ENCODE assay signal across 1 cellular context in genomic region chr11:63567044-63567840, GRCh38.
TF ChIP-seq lines count a peak whose summit lies in the region.

No MANE protein-coding gene starts in this region.

TF ChIP-seq in K562, 482 proteins besides CTCF, POLR2A, EP300 and RAD21 (continued from another document and continues in another):
- TF ChIP-seq ATF4 (CRISPR knock-in tag; IDR thresholded peaks at IDR 0.05) (no peak), ZNF445 (CRISPR knock-in tag; IDR thresholded peaks at IDR 0.05; ENCODE audit: low read depth) (peak; percentile 74; the same call in 1 of the 2 replicates), ZC3H11A (IDR thresholded peaks at IDR 0.05; ENCODE audit: low read depth, low read length) (no peak), HNRNPLL (IDR thresholded peaks at IDR 0.05; ENCODE audit: low read depth, low read length, poor library complexity, severe bottlenecking) (no peak), EP400 (IDR thresholded peaks at IDR 0.05) (peak; percentile 51), CTBP1 (IDR thresholded peaks at IDR 0.05; ENCODE audit: borderline replicate concordance) (peak; percentile 72), NKRF (IDR thresholded peaks at IDR 0.05; ENCODE audit: borderline replicate concordance) (peak; percentile 42; the same call in 1 of the 2 replicates), NFXL1 (CRISPR knock-in tag; IDR thresholded peaks at IDR 0.05) (no peak), ZBTB33 (CRISPR knock-in tag; IDR thresholded peaks at IDR 0.05) (no peak), MAZ (CRISPR knock-in tag; conservative IDR thresholded peaks at IDR 0.05 in 1 of 2, IDR thresholded peaks at IDR 0.05 in 1 of 2) (no peak), POLR2AphosphoS5 (IDR thresholded peaks at IDR 0.05; ENCODE audit: control insufficient read depth, insufficient read depth, low read depth, low read length) (peak; percentile 38; the same call in 1 of the 2 replicates), MNT (conservative IDR thresholded peaks at IDR 0.05) (peak; percentile 39 to 74; a peak in 2 of 4 replicates), EHMT2 (IDR thresholded peaks at IDR 0.05) (peak; percentile 35; the same call in 1 of the 2 replicates), MAFF (IDR thresholded peaks at IDR 0.05; ENCODE audit: low read length) (peak; percentile 94), TAL1 (IDR thresholded peaks at IDR 0.05) (peak; percentile 78), HDAC1 (IDR thresholded peaks at IDR 0.05) (peak in 1 of 2 experiments; percentile 70; a peak in 3 of 4 replicates), SP1 (CRISPR knock-in tag; IDR thresholded peaks at IDR 0.05) (no peak), ZNF408 (CRISPR knock-in tag; IDR thresholded peaks at IDR 0.05; ENCODE audit: low read depth) (no peak), HLTF (IDR thresholded peaks at IDR 0.05) (peak; percentile 42; the same call in 1 of the 2 replicates), SOX6 (IDR thresholded peaks at IDR 0.05) (peak; percentile 72), ID3 (CRISPR knock-in tag; IDR thresholded peaks at IDR 0.05) (no peak), ID3 (tag; IDR thresholded peaks at IDR 0.05) (peak; percentile 46; the same call in 1 of the 2 replicates), CCNT2 (IDR thresholded peaks at IDR 0.05; ENCODE audit: borderline replicate concordance, extremely low read depth, insufficient read length, low read depth, low read length) (peak; percentile 49), NFE2 (IDR thresholded peaks at IDR 0.05; ENCODE audit: low read depth) (peak; percentile 99), ASH1L (IDR thresholded peaks at IDR 0.05; ENCODE audit: borderline replicate concordance, low read depth, partially characterized antibody) (no peak), MTA3 (IDR thresholded peaks at IDR 0.05; ENCODE audit: borderline replicate concordance) (peak; percentile 76; the same call in 1 of the 2 replicates), SMAD1 (IDR thresholded peaks at IDR 0.05; ENCODE audit: low read depth, low read length, partially characterized antibody) (peak; percentile 19), CBX3 (IDR thresholded peaks at IDR 0.05; ENCODE audit: borderline replicate concordance in 1 of 2, low read length in 2 of 2) (peak in 1 of 2 experiments; percentile 9; a peak in 1 of 3 replicates), ZSCAN32 (CRISPR knock-in tag; IDR thresholded peaks at IDR 0.05) (no peak), CREB3 (tag; conservative IDR thresholded peaks at IDR 0.05; ENCODE audit: low read depth) (0 out of 2 replicates have a peak, but pooled peaks have one; percentile 12), ATF7 (IDR thresholded peaks at IDR 0.05) (peak; percentile 79), MYNN (IDR thresholded peaks at IDR 0.05) (peak; percentile 70), MYNN (CRISPR knock-in tag; IDR thresholded peaks at IDR 0.05) (no peak), PKNOX1 (IDR thresholded peaks at IDR 0.05) (peak; percentile 57), PML (IDR thresholded peaks at IDR 0.05; ENCODE audit: low read length) (peak; percentile 61; the same call in 1 of the 2 replicates), TFAP4 (CRISPR knock-in tag; IDR thresholded peaks at IDR 0.05; ENCODE audit: borderline replicate concordance) (peak; percentile 62; the same call in 1 of the 2 replicates), MYBL2 (IDR thresholded peaks at IDR 0.05; ENCODE audit: low read depth) (no peak), MYBL2 (CRISPR knock-in tag; IDR thresholded peaks at IDR 0.05; ENCODE audit: borderline replicate concordance) (no peak), ZBTB9 (CRISPR knock-in tag; IDR thresholded peaks at IDR 0.05) (0 out of 2 replicates have a peak, but pooled peaks have one; percentile 28), TAF9B (IDR thresholded peaks at IDR 0.05; ENCODE audit: partially characterized antibody) (peak; percentile 88), THRA (IDR thresholded peaks at IDR 0.05) (peak; percentile 60; the same call in 1 of the 2 replicates), NFE2L1 (tag; IDR thresholded peaks at IDR 0.05; ENCODE audit: borderline replicate concordance, low read depth) (peak; percentile 74; the same call in 1 of the 2 replicates), ZNF696 (CRISPR knock-in tag; conservative IDR thresholded peaks at IDR 0.05) (no peak), XRCC4 (IDR thresholded peaks at IDR 0.05; ENCODE audit: extremely low read depth, insufficient read depth, insufficient read length) (no peak), CEBPB (tag; IDR thresholded peaks at IDR 0.05) (peak; percentile 89), EGR1 (conservative IDR thresholded peaks at IDR 0.05) (peak; percentile 63; the same call in 1 of the 2 replicates), GATAD2B (IDR thresholded peaks at IDR 0.05; ENCODE audit: borderline replicate concordance) (peak; percentile 96), NCOA1 (IDR thresholded peaks at IDR 0.05; ENCODE audit: low read depth) (peak; percentile 78), MCM5 (IDR thresholded peaks at IDR 0.05; ENCODE audit: low read depth) (no peak), ERF (CRISPR knock-in tag; IDR thresholded peaks at IDR 0.05) (0 out of 2 replicates have a peak, but pooled peaks have one; percentile 11), ZFP1 (CRISPR knock-in tag; IDR thresholded peaks at IDR 0.05) (no peak), BRF1 (IDR thresholded peaks at IDR 0.05; ENCODE audit: borderline replicate concordance, extremely low read depth, insufficient read length) (no peak), SMAD4 (CRISPR knock-in tag; conservative IDR thresholded peaks at IDR 0.05) (peak; percentile 51; the same call in 1 of the 2 replicates), ATF1 (CRISPR knock-in tag; IDR thresholded peaks at IDR 0.05) (no peak), ATF1 (tag; IDR thresholded peaks at IDR 0.05) (peak; percentile 62), RHOXF2B (CRISPR knock-in tag; conservative IDR thresholded peaks at IDR 0.05) (no peak)
